1 cellular context compared by ENCODE assay signal in genomic region chr17:47239663-47240374, GRCh38.
A peak's percentile ranks its signal among the peaks of the same experiment; 100 is the strongest.
TF ChIP-seq lines count a peak whose summit lies in the region.

No MANE protein-coding gene starts in this region.

TF ChIP-seq in K562, 482 proteins besides CTCF, POLR2A, EP300 and RAD21 (continued from another document and continues in another):
- TF ChIP-seq, protein P1, sequence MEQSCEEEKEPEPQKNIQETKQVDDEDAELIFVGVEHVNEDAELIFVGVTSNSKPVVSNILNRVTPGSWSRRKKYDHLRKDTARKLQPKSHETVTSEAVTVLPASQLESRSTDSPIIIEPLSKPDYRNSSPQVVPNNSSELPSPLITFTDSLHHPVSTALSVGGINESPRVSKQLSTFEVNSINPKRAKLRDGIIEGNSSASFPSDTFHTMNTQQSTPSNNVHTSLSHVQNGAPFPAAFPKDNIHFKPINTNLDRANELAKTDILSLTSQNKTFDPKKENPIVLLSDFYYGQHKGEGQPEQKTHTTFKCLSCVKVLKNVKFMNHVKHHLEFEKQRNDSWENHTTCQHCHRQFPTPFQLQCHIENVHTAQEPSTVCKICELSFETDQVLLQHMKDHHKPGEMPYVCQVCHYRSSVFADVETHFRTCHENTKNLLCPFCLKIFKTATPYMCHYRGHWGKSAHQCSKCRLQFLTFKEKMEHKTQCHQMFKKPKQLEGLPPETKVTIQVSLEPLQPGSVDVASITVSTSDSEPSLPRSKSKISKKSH (CRISPR knock-in tag; IDR thresholded peaks at IDR 0.05): no peak
- no peak for TF ChIP-seq TAF15 (IDR thresholded peaks at IDR 0.05; ENCODE audit: low read depth, low read length)
- TF ChIP-seq, protein P2, sequence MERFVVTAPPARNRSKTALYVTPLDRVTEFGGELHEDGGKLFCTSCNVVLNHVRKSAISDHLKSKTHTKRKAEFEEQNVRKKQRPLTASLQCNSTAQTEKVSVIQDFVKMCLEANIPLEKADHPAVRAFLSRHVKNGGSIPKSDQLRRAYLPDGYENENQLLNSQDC (CRISPR knock-in tag; IDR thresholded peaks at IDR 0.05): no peak
- TF ChIP-seq, protein P3, sequence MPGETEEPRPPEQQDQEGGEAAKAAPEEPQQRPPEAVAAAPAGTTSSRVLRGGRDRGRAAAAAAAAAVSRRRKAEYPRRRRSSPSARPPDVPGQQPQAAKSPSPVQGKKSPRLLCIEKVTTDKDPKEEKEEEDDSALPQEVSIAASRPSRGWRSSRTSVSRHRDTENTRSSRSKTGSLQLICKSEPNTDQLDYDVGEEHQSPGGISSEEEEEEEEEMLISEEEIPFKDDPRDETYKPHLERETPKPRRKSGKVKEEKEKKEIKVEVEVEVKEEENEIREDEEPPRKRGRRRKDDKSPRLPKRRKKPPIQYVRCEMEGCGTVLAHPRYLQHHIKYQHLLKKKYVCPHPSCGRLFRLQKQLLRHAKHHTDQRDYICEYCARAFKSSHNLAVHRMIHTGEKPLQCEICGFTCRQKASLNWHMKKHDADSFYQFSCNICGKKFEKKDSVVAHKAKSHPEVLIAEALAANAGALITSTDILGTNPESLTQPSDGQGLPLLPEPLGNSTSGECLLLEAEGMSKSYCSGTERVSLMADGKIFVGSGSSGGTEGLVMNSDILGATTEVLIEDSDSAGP (CRISPR knock-in tag; IDR thresholded peaks at IDR 0.05): no peak
- TF ChIP-seq ZNF253 (CRISPR knock-in tag; conservative IDR thresholded peaks at IDR 0.05): no peak
- no peak for TF ChIP-seq SFPQ (IDR thresholded peaks at IDR 0.05; ENCODE audit: low read depth, low read length)
- 0 out of 2 replicates have a peak, but pooled peaks have one; percentile 52 for TF ChIP-seq MTA3 (IDR thresholded peaks at IDR 0.05; ENCODE audit: borderline replicate concordance)
- no peak for TF ChIP-seq ZNF696 (CRISPR knock-in tag; conservative IDR thresholded peaks at IDR 0.05)
- TF ChIP-seq, protein P4, sequence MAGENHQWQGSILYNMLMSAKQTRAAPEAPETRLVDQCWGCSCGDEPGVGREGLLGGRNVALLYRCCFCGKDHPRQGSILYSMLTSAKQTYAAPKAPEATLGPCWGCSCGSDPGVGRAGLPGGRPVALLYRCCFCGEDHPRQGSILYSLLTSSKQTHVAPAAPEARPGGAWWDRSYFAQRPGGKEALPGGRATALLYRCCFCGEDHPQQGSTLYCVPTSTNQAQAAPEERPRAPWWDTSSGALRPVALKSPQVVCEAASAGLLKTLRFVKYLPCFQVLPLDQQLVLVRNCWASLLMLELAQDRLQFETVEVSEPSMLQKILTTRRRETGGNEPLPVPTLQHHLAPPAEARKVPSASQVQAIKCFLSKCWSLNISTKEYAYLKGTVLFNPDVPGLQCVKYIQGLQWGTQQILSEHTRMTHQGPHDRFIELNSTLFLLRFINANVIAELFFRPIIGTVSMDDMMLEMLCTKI (IDR thresholded peaks at IDR 0.05; ENCODE audit: partially characterized antibody): no peak
- TF ChIP-seq SUPT5H (IDR thresholded peaks at IDR 0.05): no peak
- peak; percentile 49; the same call in 1 of the 2 replicates for TF ChIP-seq DPF2 (IDR thresholded peaks at IDR 0.05)
- TF ChIP-seq ZFP30 (CRISPR knock-in tag; IDR thresholded peaks at IDR 0.05; ENCODE audit: borderline replicate concordance): no peak
- no peak for TF ChIP-seq ZC3H4 (CRISPR knock-in tag; IDR thresholded peaks at IDR 0.05; ENCODE audit: borderline replicate concordance)
- TF ChIP-seq POLR3G (IDR thresholded peaks at IDR 0.05; ENCODE audit: extremely low read depth, insufficient read length, insufficient replicate concordance): no peak
- no peak for TF ChIP-seq SIX5 (IDR thresholded peaks at IDR 0.05; ENCODE audit: borderline replicate concordance in 1 of 2, insufficient read depth in 1 of 2, low read depth in 1 of 2, low read length in 2 of 2)
- TF ChIP-seq, protein P5, sequence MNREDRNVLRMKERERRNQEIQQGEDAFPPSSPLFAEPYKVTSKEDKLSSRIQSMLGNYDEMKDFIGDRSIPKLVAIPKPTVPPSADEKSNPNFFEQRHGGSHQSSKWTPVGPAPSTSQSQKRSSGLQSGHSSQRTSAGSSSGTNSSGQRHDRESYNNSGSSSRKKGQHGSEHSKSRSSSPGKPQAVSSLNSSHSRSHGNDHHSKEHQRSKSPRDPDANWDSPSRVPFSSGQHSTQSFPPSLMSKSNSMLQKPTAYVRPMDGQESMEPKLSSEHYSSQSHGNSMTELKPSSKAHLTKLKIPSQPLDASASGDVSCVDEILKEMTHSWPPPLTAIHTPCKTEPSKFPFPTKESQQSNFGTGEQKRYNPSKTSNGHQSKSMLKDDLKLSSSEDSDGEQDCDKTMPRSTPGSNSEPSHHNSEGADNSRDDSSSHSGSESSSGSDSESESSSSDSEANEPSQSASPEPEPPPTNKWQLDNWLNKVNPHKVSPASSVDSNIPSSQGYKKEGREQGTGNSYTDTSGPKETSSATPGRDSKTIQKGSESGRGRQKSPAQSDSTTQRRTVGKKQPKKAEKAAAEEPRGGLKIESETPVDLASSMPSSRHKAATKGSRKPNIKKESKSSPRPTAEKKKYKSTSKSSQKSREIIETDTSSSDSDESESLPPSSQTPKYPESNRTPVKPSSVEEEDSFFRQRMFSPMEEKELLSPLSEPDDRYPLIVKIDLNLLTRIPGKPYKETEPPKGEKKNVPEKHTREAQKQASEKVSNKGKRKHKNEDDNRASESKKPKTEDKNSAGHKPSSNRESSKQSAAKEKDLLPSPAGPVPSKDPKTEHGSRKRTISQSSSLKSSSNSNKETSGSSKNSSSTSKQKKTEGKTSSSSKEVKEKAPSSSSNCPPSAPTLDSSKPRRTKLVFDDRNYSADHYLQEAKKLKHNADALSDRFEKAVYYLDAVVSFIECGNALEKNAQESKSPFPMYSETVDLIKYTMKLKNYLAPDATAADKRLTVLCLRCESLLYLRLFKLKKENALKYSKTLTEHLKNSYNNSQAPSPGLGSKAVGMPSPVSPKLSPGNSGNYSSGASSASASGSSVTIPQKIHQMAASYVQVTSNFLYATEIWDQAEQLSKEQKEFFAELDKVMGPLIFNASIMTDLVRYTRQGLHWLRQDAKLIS (CRISPR knock-in tag; IDR thresholded peaks at IDR 0.05): no peak
- TF ChIP-seq, protein P6, sequence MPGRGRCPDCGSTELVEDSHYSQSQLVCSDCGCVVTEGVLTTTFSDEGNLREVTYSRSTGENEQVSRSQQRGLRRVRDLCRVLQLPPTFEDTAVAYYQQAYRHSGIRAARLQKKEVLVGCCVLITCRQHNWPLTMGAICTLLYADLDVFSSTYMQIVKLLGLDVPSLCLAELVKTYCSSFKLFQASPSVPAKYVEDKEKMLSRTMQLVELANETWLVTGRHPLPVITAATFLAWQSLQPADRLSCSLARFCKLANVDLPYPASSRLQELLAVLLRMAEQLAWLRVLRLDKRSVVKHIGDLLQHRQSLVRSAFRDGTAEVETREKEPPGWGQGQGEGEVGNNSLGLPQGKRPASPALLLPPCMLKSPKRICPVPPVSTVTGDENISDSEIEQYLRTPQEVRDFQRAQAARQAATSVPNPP (IDR thresholded peaks at IDR 0.05; ENCODE audit: borderline replicate concordance, insufficient read depth, insufficient read length): no peak
- TF ChIP-seq, protein P7, sequence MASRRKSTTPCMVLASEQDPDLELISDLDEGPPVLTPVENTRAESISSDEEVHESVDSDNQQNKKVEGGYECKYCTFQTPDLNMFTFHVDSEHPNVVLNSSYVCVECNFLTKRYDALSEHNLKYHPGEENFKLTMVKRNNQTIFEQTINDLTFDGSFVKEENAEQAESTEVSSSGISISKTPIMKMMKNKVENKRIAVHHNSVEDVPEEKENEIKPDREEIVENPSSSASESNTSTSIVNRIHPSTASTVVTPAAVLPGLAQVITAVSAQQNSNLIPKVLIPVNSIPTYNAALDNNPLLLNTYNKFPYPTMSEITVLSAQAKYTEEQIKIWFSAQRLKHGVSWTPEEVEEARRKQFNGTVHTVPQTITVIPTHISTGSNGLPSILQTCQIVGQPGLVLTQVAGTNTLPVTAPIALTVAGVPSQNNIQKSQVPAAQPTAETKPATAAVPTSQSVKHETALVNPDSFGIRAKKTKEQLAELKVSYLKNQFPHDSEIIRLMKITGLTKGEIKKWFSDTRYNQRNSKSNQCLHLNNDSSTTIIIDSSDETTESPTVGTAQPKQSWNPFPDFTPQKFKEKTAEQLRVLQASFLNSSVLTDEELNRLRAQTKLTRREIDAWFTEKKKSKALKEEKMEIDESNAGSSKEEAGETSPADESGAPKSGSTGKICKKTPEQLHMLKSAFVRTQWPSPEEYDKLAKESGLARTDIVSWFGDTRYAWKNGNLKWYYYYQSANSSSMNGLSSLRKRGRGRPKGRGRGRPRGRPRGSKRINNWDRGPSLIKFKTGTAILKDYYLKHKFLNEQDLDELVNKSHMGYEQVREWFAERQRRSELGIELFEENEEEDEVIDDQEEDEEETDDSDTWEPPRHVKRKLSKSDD (conservative IDR thresholded peaks at IDR 0.05; ENCODE audit: low read length): no peak
- no peak for TF ChIP-seq FOXK2 (conservative IDR thresholded peaks at IDR 0.05 in 1 of 2, IDR thresholded peaks at IDR 0.05 in 1 of 2; ENCODE audit: low read depth in 2 of 2)
- TF ChIP-seq NFE2L1 (tag; IDR thresholded peaks at IDR 0.05; ENCODE audit: borderline replicate concordance, low read depth): no peak
- no peak for TF ChIP-seq WHSC1 (IDR thresholded peaks at IDR 0.05; ENCODE audit: low read length)
- TF ChIP-seq CXXC5 (CRISPR knock-in tag; IDR thresholded peaks at IDR 0.05): peak; percentile 43; the same call in 1 of the 2 replicates
- no peak for TF ChIP-seq ZSCAN32 (CRISPR knock-in tag; IDR thresholded peaks at IDR 0.05)
- no peak for TF ChIP-seq E2F6 (IDR thresholded peaks at IDR 0.05; ENCODE audit: borderline replicate concordance in 1 of 2, extremely low read depth in 1 of 2, insufficient read depth in 1 of 2, insufficient read length in 1 of 2, low read depth in 1 of 2, low read length in 1 of 2, poor library complexity in 1 of 2, severe bottlenecking in 1 of 2)
- TF ChIP-seq, protein P8, sequence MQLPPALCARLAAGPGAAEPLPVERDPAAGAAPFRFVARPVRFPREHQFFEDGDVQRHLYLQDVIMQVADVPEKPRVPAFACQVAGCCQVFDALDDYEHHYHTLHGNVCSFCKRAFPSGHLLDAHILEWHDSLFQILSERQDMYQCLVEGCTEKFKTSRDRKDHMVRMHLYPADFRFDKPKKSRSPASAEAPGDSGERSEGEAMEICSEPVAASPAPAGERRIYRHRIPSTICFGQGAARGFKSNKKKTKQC (CRISPR knock-in tag; IDR thresholded peaks at IDR 0.05): no peak
- TF ChIP-seq TSHZ1 (CRISPR knock-in tag; IDR thresholded peaks at IDR 0.05): no peak
- 0 out of 4 replicates have a peak, but pooled peaks of 1 of the 2 experiments have one; percentile 10 for TF ChIP-seq TBL1XR1 (IDR thresholded peaks at IDR 0.05; ENCODE audit: low read length in 2 of 2)
- TF ChIP-seq YBX1 (IDR thresholded peaks at IDR 0.05): no peak
- TF ChIP-seq NRF1 (conservative IDR thresholded peaks at IDR 0.05 in 1 of 2, IDR thresholded peaks at IDR 0.05 in 1 of 2): no peak
- TF ChIP-seq, protein P9, sequence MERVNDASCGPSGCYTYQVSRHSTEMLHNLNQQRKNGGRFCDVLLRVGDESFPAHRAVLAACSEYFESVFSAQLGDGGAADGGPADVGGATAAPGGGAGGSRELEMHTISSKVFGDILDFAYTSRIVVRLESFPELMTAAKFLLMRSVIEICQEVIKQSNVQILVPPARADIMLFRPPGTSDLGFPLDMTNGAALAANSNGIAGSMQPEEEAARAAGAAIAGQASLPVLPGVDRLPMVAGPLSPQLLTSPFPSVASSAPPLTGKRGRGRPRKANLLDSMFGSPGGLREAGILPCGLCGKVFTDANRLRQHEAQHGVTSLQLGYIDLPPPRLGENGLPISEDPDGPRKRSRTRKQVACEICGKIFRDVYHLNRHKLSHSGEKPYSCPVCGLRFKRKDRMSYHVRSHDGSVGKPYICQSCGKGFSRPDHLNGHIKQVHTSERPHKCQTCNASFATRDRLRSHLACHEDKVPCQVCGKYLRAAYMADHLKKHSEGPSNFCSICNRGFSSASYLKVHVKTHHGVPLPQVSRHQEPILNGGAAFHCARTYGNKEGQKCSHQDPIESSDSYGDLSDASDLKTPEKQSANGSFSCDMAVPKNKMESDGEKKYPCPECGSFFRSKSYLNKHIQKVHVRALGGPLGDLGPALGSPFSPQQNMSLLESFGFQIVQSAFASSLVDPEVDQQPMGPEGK (CRISPR knock-in tag; IDR thresholded peaks at IDR 0.05; ENCODE audit: borderline replicate concordance): no peak
- no peak for TF ChIP-seq FUS (optimal IDR thresholded peaks at IDR 0.05; ENCODE audit: low read depth, low read length)
- TF ChIP-seq XRCC5 (IDR thresholded peaks at IDR 0.05; ENCODE audit: low read depth, low read length): no peak
